In the genomic region with DNA sequence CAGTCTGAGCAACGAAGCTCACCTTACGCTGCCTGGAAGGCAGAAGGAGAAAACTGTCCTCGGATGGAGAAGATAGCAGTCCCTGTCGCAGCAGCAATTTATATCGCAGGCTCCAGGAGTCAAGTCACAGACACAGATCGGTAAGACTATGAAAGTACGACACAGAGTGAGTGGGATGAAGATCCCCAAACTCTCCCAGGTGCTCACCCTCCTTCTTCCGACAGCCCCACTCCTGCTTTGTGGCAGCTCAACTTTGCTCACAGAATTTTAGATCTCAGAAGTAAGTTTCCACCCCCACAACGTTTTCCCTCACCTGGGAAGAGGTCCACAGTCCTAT, we compare ENCODE assay signal across 1 cellular context.
TF ChIP-seq lines count a peak whose summit lies in the region.

No MANE protein-coding gene starts in this region.

TF ChIP-seq in SK-N-SH, 30 proteins besides CTCF, POLR2A, EP300 and RAD21 (continued from another document):
- TF ChIP-seq, protein P1, sequence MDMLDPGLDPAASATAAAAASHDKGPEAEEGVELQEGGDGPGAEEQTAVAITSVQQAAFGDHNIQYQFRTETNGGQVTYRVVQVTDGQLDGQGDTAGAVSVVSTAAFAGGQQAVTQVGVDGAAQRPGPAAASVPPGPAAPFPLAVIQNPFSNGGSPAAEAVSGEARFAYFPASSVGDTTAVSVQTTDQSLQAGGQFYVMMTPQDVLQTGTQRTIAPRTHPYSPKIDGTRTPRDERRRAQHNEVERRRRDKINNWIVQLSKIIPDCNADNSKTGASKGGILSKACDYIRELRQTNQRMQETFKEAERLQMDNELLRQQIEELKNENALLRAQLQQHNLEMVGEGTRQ (IDR thresholded peaks at IDR 0.05; ENCODE audit: borderline replicate concordance, low read depth, low read length) = no peak
- TF ChIP-seq MXI1 (IDR thresholded peaks at IDR 0.05; ENCODE audit: low read depth, low read length) = no peak
- TF ChIP-seq, protein P2, sequence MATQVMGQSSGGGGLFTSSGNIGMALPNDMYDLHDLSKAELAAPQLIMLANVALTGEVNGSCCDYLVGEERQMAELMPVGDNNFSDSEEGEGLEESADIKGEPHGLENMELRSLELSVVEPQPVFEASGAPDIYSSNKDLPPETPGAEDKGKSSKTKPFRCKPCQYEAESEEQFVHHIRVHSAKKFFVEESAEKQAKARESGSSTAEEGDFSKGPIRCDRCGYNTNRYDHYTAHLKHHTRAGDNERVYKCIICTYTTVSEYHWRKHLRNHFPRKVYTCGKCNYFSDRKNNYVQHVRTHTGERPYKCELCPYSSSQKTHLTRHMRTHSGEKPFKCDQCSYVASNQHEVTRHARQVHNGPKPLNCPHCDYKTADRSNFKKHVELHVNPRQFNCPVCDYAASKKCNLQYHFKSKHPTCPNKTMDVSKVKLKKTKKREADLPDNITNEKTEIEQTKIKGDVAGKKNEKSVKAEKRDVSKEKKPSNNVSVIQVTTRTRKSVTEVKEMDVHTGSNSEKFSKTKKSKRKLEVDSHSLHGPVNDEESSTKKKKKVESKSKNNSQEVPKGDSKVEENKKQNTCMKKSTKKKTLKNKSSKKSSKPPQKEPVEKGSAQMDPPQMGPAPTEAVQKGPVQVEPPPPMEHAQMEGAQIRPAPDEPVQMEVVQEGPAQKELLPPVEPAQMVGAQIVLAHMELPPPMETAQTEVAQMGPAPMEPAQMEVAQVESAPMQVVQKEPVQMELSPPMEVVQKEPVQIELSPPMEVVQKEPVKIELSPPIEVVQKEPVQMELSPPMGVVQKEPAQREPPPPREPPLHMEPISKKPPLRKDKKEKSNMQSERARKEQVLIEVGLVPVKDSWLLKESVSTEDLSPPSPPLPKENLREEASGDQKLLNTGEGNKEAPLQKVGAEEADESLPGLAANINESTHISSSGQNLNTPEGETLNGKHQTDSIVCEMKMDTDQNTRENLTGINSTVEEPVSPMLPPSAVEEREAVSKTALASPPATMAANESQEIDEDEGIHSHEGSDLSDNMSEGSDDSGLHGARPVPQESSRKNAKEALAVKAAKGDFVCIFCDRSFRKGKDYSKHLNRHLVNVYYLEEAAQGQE (IDR thresholded peaks at IDR 0.05; ENCODE audit: low read depth, low read length) = no peak
